13 cellular contexts compared by ENCODE assay signal in the genomic region with DNA sequence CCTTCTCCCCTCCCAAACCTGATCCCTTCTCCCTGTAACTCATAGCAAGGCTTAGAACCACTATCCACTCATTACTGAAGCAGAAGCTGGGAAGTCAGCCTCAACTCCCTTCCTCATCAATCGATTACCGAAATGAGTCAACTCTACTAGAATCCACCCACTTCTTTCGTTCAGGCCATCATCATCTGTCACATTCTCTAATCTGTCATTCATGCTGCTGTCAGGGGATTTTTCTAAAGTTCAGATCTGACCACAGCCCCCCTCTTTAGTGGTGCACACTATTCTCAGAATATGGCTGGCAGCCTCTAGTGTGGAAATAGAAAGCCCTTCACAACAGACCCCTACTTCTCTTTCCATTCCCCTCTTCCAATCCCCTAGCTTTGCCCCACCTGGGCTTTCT. TPM values are rescaled to one million over a fixed set of nuclear protein-coding genes. Genes with fewer than 3 reads are reported as not detected.
DNase-seq lines count a peak whose midpoint lies in the region; ATAC-seq and TF ChIP-seq lines count a peak whose summit lies in the region.
"Had no signal": no experiment of that assay in that cellular context is flagged by ENCODE, and none has a peak within 500 bp of the region (broad histone marks: within the 10 kb centered on the region; RNA-seq: fewer than 3 reads in every experiment).

No MANE protein-coding gene starts in this region.

- 84% methylated on average over 3 of the region's 3 CpGs for WGBS in prostate gland

- TF ChIP-seq POLR2A in prostate gland (IDR thresholded peaks at IDR 0.05): no peak

- no peak for TF ChIP-seq CTCF in prostate gland (IDR thresholded peaks at IDR 0.05)

- peaks cover 4% of the 10 kb centered on the region for H3K4me1 ChIP-seq in prostate gland (replicated peaks)

- no peaks in the 10 kb centered on the region for H3K9me3 ChIP-seq in prostate gland

- H3K27ac ChIP-seq in prostate gland: no peak overlapping the region

- DNase-seq in activated CD8-positive, alpha-beta memory T cell treated with anti-CD3 and anti-CD28 coated beads, Interleukin-2, amount 50 U/mL, for 24 hours (ENCODE audit: extremely low read depth): peak; percentile 17
- DNase-seq in activated CD8-positive, alpha-beta memory T cell treated with anti-CD3 and anti-CD28 coated beads for 24 hours: no peak
- DNase-seq in stimulated activated CD8-positive, alpha-beta memory T cell treated with anti-CD3 and anti-CD28 coated beads, Interleukin-15, amount 100 ng/mL, for 48 hours (ENCODE audit: low read depth in 2 of 2): peak; percentile 49 to 57
- DNase-seq in pons (ENCODE audit: low spot score): no peak
- DNase-seq in prostate gland (ENCODE audit: low spot score): no peak
- no peak for DNase-seq in dermis blood vessel endothelial cell
- DNase-seq: ACHN, erythroblast had no signal

- ATAC-seq in GM21619 (IDR thresholded peaks at IDR 0.05; ENCODE audit: unreplicated experiment) (peak; percentile 83), HG03378 (IDR thresholded peaks at IDR 0.05; ENCODE audit: unreplicated experiment) (peak; percentile 89)

- intact Hi-C loops in prostate gland (cut with DNase I): no loop called here

- H3K36me3 ChIP-seq in prostate gland: no peaks in the 10 kb centered on the region

- H3K4me3 ChIP-seq in prostate gland: no peak overlapping the region

- H3K27me3 ChIP-seq in prostate gland (replicated peaks; ENCODE audit: insufficient read depth): no peaks in the 10 kb centered on the region

RNA-seq across cellular contexts. Expression of gene NT5C1A, which starts 5.1 kb away (rescaled TPM):
- total RNA-seq in prostate gland (under 1 TPM in 1 of 2 donors, not detected in 1; 0.91 TPM), dermis blood vessel endothelial cell (not detected in 2 replicates)
- total RNA-seq: kidney epithelial cell, pulmonary artery endothelial cell, subcutaneous adipose tissue had no signal

RNA-seq across cellular contexts. Expression of gene HPCAL4, which starts 24.5 kb away (rescaled TPM):
- total RNA-seq in prostate gland: 1 to 10 TPM in 1 of 2 donors, not detected in 1; 4.9 TPM
- total RNA-seq in dermis blood vessel endothelial cell: under 0.01 TPM in 1 of 2 replicates, not detected in the other
- total RNA-seq: pulmonary artery endothelial cell, subcutaneous adipose tissue had no signal

RNA-seq across cellular contexts. Expression of gene HEYL, which starts 27.3 kb away (rescaled TPM):
- total RNA-seq in prostate gland (10 to 100 TPM in 1 of 2 donors, 1 to 10 TPM in 1; 2.6 to 51.9 TPM), dermis blood vessel endothelial cell (under 0.01 and 0.14 TPM in 2 replicates)
- total RNA-seq: pulmonary artery endothelial cell had no signal

Comparison
In these comparisons a context has a peak if more than half of its experiments do, and no peak if none do; other contexts are left out.
1. DNase-seq: peak in activated CD8-positive, alpha-beta memory T cell treated with anti-CD3 and anti-CD28 coated beads, Interleukin-2, amount 50 U/mL, for 24 hours (single experiment) and stimulated activated CD8-positive, alpha-beta memory T cell treated with anti-CD3 and anti-CD28 coated beads, Interleukin-15, amount 100 ng/mL, for 48 hours (2 of 2); none in activated CD8-positive, alpha-beta memory T cell treated with anti-CD3 and anti-CD28 coated beads for 24 hours (single experiment), pons (single experiment), prostate gland (single experiment) and dermis blood vessel endothelial cell (single experiment).